In the genomic region with DNA sequence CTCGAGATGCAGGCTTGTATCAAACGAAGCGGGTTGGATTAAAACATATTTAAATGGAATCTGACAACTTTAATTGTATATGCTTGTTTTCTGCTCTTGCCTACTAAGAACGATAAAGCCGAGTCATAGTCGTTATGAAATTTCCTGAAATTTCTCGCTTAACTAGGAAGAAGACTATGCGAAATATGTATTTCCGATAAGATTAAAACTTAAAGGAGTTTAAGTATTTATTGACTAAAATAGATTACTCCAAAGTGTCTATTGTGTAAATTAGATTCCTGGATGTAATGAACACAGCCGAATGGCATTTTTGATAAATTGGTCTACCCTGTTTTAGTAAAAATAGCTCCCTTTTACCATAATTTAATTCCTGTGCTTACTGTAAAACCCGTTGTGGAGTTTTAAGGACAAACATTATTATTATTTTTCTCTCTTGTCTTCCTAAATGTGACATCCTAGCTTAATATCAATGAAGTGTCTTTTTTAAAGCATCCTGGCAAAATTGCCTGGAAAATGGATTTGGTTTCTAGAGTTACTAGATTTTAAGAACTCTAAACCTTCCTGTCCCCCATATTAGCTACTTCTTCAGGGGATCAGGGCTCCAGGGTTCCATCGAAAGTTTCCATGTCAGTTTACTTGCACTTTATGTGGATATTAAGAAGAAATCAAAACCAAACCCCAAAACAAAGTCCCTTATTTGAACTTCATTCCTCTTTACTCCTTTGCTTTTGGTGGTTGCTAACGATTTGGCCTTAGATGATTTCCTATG, we compare ENCODE assay signal across 8 cellular contexts. TPM values are rescaled to one million over a fixed set of nuclear protein-coding genes. Genes with fewer than 3 reads are reported as not detected.
DNase-seq lines count a peak whose midpoint lies in the region; ATAC-seq, FAIRE-seq and TF ChIP-seq lines count a peak whose summit lies in the region.

No MANE protein-coding gene starts in this region.

- no peaks in the 10 kb centered on the region for H3K9me3 Mint-ChIP-seq in Caco-2 (ENCODE audit: unreplicated experiment)

- TF ChIP-seq POLR2A in endothelial cell of umbilical vein (IDR thresholded peaks at IDR 0.05; ENCODE audit: low read depth, low read length) = no peak

- peak overlapping the region; percentile 99 for H3K4me3 ChIP-seq in Caco-2 (ENCODE audit: low read depth, low read length)
- H3K4me3 ChIP-seq in OCI-LY1 (ENCODE audit: low read depth, low read length, poor library complexity, severe bottlenecking) = peak overlapping the region; percentile 85
- H3K4me3 ChIP-seq in endothelial cell of umbilical vein (replicated peaks in 1 of 3; ENCODE audit: insufficient read depth in 1 of 3, low read depth in 1 of 3, low read length in 3 of 3) = peak overlapping the region in 2 of 3 experiments; percentile 57 to 82
- peak overlapping the region; percentile 78 for H3K4me3 ChIP-seq in osteoblast (ENCODE audit: insufficient read depth, low read length)

- H3K9me3 ChIP-seq in Caco-2 = no peaks in the 10 kb centered on the region
- no peaks in the 10 kb centered on the region for H3K9me3 ChIP-seq in OCI-LY1 (ENCODE audit: low read length)
- H3K9me3 ChIP-seq in endothelial cell of umbilical vein (replicated peaks; ENCODE audit: control insufficient read depth, insufficient read depth, low read length) = no peaks in the 10 kb centered on the region
- no peaks in the 10 kb centered on the region for H3K9me3 ChIP-seq in osteoblast (ENCODE audit: low read depth, low read length)

- H3K79me2 ChIP-seq in OCI-LY1 (ENCODE audit: insufficient read depth, low read length) = peaks cover 60% of the 10 kb centered on the region
- peaks cover 33% of the 10 kb centered on the region for H3K79me2 ChIP-seq in endothelial cell of umbilical vein (ENCODE audit: control insufficient read depth, insufficient read depth, low read length)
- H3K79me2 ChIP-seq in osteoblast (ENCODE audit: insufficient read depth, low read length) = peaks cover 53% of the 10 kb centered on the region

- peak overlapping the region; percentile 86 for H3K27ac ChIP-seq in OCI-LY1 (ENCODE audit: low read depth, low read length, poor library complexity, severe bottlenecking)
- H3K27ac ChIP-seq in endothelial cell of umbilical vein (ENCODE audit: insufficient read depth, low read depth, low read length) = no peak overlapping the region
- H3K27ac ChIP-seq in osteoblast (ENCODE audit: low read depth, low read length) = peak overlapping the region; percentile 27

- H3K4me1 ChIP-seq in Caco-2 (peaks cover 31% of the 10 kb centered on the region), OCI-LY1 (ENCODE audit: insufficient read depth, low read length, severe bottlenecking) (peaks cover 73% of the 10 kb centered on the region), endothelial cell of umbilical vein (ENCODE audit: control insufficient read depth, extremely low read depth, insufficient read depth, low read length) (peaks cover 14% of the 10 kb centered on the region), osteoblast (ENCODE audit: insufficient read depth, low read length) (peaks cover 24% of the 10 kb centered on the region)

- no peak for ATAC-seq in HG03354 (IDR thresholded peaks at IDR 0.05; ENCODE audit: poor library complexity, severe bottlenecking, unreplicated experiment)

- POLR2A ChIA-PET in Caco-2 (lab: Charles Lee) (no interaction called here), endothelial cell of umbilical vein (lab: Charles Lee) (interaction anchor here (0.6 kb wide), 1 partner anchor 70 kb away, joined by 6 read pairs; no protein-coding TSS in a partner anchor)

- H2AFZ ChIP-seq in OCI-LY1 (ENCODE audit: low read length) (no peak overlapping the region), endothelial cell of umbilical vein (ENCODE audit: low read depth, low read length) (no peak overlapping the region), osteoblast (ENCODE audit: low read length) (no peak overlapping the region)

- H3K36me3 ChIP-seq in Caco-2 (ENCODE audit: control insufficient read depth, insufficient read depth, low read length) (no peaks in the 10 kb centered on the region), OCI-LY1 (ENCODE audit: insufficient read depth, low read length) (peaks cover 30% of the 10 kb centered on the region; the same call in 1 of the 2 replicates), endothelial cell of umbilical vein (ENCODE audit: control insufficient read depth in 2 of 2, extremely low read depth in 1 of 2, insufficient read depth in 2 of 2, low read length in 2 of 2) (no peaks in the 10 kb centered on the region), osteoblast (ENCODE audit: insufficient read depth, low read length) (no peaks in the 10 kb centered on the region)

- H3K36me3 Mint-ChIP-seq in Caco-2 (ENCODE audit: insufficient read depth, unreplicated experiment) = peaks cover 52% of the 10 kb centered on the region

- H3K4me1 Mint-ChIP-seq in Caco-2 (ENCODE audit: low read depth, unreplicated experiment) = peaks cover 28% of the 10 kb centered on the region

- intact Hi-C loops in Caco-2 (cut with micrococcal nuclease; ENCODE audit: unreplicated experiment) = loop anchor here (2.0 to 5.0 kb wide), 4 partner anchors 65 to 454 kb away; no protein-coding TSS in a partner anchor
- intact Hi-C loops in endothelial cell of umbilical vein (cut with micrococcal nuclease) = loop anchor here (5.0 to 10.0 kb wide), 3 partner anchors 273 to 404 kb away; no protein-coding TSS in a partner anchor

- peak overlapping the region; percentile 93 for H3K9ac ChIP-seq in OCI-LY1 (ENCODE audit: low read length)
- peak overlapping the region; percentile 19 for H3K9ac ChIP-seq in endothelial cell of umbilical vein (replicated peaks; ENCODE audit: extremely low read depth, insufficient read depth, low read length)

- TF ChIP-seq CTCF in Caco-2 (IDR thresholded peaks at IDR 0.05; ENCODE audit: insufficient read depth in 1 of 2, low read depth in 1 of 2, low read length in 1 of 2, severe bottlenecking in 1 of 2, unreplicated experiment in 1 of 2) (no peak), OCI-LY1 (IDR thresholded peaks at IDR 0.05; ENCODE audit: low read length) (no peak), endothelial cell of umbilical vein (IDR thresholded peaks at IDR 0.05; ENCODE audit: extremely low read depth in 1 of 2, insufficient read depth in 1 of 2, low read depth in 1 of 2, low read length in 2 of 2) (no peak), osteoblast (IDR thresholded peaks at IDR 0.05; ENCODE audit: extremely low read depth, low read depth, low read length) (no peak)

- no peak for FAIRE-seq in endothelial cell of umbilical vein (lab: Jason Lieb, UNC)

- peak overlapping the region; percentile 91 for H3K4me2 ChIP-seq in OCI-LY1 (ENCODE audit: low read length)
- H3K4me2 ChIP-seq in endothelial cell of umbilical vein (ENCODE audit: insufficient read depth, low read length) = peak overlapping the region; percentile 79
- H3K4me2 ChIP-seq in osteoblast (ENCODE audit: insufficient read depth, low read length) = peak overlapping the region; percentile 81

- DNase-seq in Caco-2 (no peak), endothelial cell of umbilical vein (ENCODE audit: low read depth, low spot score) (peak; percentile 33), osteoblast (ENCODE audit: insufficient read length, low spot score, missing footprints) (no peak), D341Med (ENCODE audit: low spot score) (no peak), NCI-H1105 (lab: John Stamatoyannopoulos, UW) (no peak), nucleus accumbens (lab: John Stamatoyannopoulos, UW) (no peak)

- TSS peak; percentile 33 for BruUV-seq in Caco-2 (replicated peaks; lab: Mats Ljungman, UMichigan)
- no TSS peak for BruUV-seq in endothelial cell of umbilical vein (replicated peaks; lab: Mats Ljungman, UMichigan)

- dilution Hi-C loops in endothelial cell of umbilical vein (cut with MboI; ENCODE audit: extremely low pct_ligation_motif_present, low sequenced_read_pairs) = no loop called here

- no peaks in the 10 kb centered on the region for H3K9me2 ChIP-seq in OCI-LY1 (ENCODE audit: low read depth, low read length)

- no peaks in the 10 kb centered on the region for H3K27me3 ChIP-seq in Caco-2 (replicated peaks; ENCODE audit: control insufficient read depth, insufficient read depth, low read length)
- H3K27me3 ChIP-seq in OCI-LY1 (ENCODE audit: insufficient read depth, low read length) = no peaks in the 10 kb centered on the region
- no peaks in the 10 kb centered on the region for H3K27me3 ChIP-seq in endothelial cell of umbilical vein (ENCODE audit: control insufficient read depth in 2 of 2, insufficient read depth in 2 of 2, low read length in 2 of 2)
- no peaks in the 10 kb centered on the region for H3K27me3 ChIP-seq in osteoblast (ENCODE audit: insufficient read depth, low read length)

- no peaks in the 10 kb centered on the region for H3K9me1 ChIP-seq in endothelial cell of umbilical vein (replicated peaks; ENCODE audit: control insufficient read depth, extremely low read depth, insufficient read depth, low read length)

- peak overlapping the region; percentile 88 for H3K4me3 Mint-ChIP-seq in Caco-2 (ENCODE audit: unreplicated experiment)

- H4K20me1 ChIP-seq in OCI-LY1 (ENCODE audit: insufficient read depth, low read length) (no peaks in the 10 kb centered on the region), endothelial cell of umbilical vein (replicated peaks; ENCODE audit: control insufficient read depth, extremely low read depth, insufficient read depth, low read length) (peaks cover 18% of the 10 kb centered on the region), osteoblast (ENCODE audit: insufficient read depth, low read length) (peaks cover 36% of the 10 kb centered on the region)

- no peaks in the 10 kb centered on the region for H3K27me3 Mint-ChIP-seq in Caco-2 (ENCODE audit: insufficient read depth, unreplicated experiment)

- CTCF ChIA-PET in Caco-2 (lab: Charles Lee) (interaction anchor here (0.5 kb wide), 1 partner anchor 358 kb away, joined by 3 read pairs; no protein-coding TSS in a partner anchor), endothelial cell of umbilical vein (lab: Charles Lee) (interaction anchor here (0.7 to 1.4 kb wide), 5 partner anchors 13 to 413 kb away, joined by 3 to 4 read pairs (median 3); no protein-coding TSS in a partner anchor)

- H3K27ac Mint-ChIP-seq in Caco-2 (ENCODE audit: unreplicated experiment) = peak overlapping the region; percentile 83

- peaks cover 4% of the 10 kb centered on the region; the same call in 1 of the 2 replicates for H3F3A ChIP-seq in OCI-LY1 (ENCODE audit: insufficient read depth, low read length)

TF ChIP-seq in endothelial cell of umbilical vein, 7 proteins besides CTCF, POLR2A, EP300 and RAD21 (continues in another document):
- TF ChIP-seq JUN (IDR thresholded peaks at IDR 0.05; ENCODE audit: borderline replicate concordance, insufficient read depth, insufficient read length, low read depth) = no peak

RNA-seq across cellular contexts. Expression of a gene that starts 0.7 kb away (rescaled TPM):
- total RNA-seq in Caco-2 (2022) (113 and 116 TPM in 2 replicates), endothelial cell of umbilical vein (45.0 and 49.8 TPM in 2 replicates), osteoblast (39.2 and 41.6 TPM in 2 replicates)
- 13.8 and 15.5 TPM in 2 replicates for polyA plus RNA-seq in endothelial cell of umbilical vein
- polyA plus RNA-seq in endothelial cell of umbilical vein (2011; cell fraction: cytosol; rRNA removed) = 17.9 and 19.9 TPM in 2 replicates
- polyA plus RNA-seq in endothelial cell of umbilical vein (2011; cell fraction: nucleus; rRNA removed) = 16.9 and 19.5 TPM in 2 replicates
- 19.4 and 27.6 TPM in 2 replicates for polyA plus RNA-seq in endothelial cell of umbilical vein (2012)
- polyA minus RNA-seq in endothelial cell of umbilical vein = 23.4 and 25.3 TPM in 2 replicates
- 16.7 TPM for polyA minus RNA-seq in endothelial cell of umbilical vein (2011; cell fraction: cytosol; rRNA and poly(A)+ RNA removed)
- 41.8 and 46.6 TPM in 2 replicates for polyA minus RNA-seq in endothelial cell of umbilical vein (2011; cell fraction: nucleus; rRNA and poly(A)+ RNA removed)
